In genomic region chr16:60318486-60318885, GRCh38 we compare ENCODE assay signal across 35 cellular contexts.
"Had no signal": no experiment of that assay in that cellular context is flagged by ENCODE, and none has a peak within 500 bp of the region (broad histone marks: within the 10 kb centered on the region; RNA-seq: fewer than 3 reads in every experiment).

No MANE protein-coding gene starts in this region.

- ATAC-seq: activated CD8-positive, alpha-beta T cell treated with anti-CD3 and anti-CD28 coated beads for 36 hours; activated naive CD4-positive, alpha-beta T cell treated with anti-CD3 and anti-CD28 coated beads, Interleukin-2, amount 50 U/mL, for 72 hours; activated T-cell treated with anti-CD3 and anti-CD28 coated beads, Interleukin-2, amount 50 U/mL, for 4 hours; activated T-cell treated with anti-CD3 and anti-CD28 coated beads, Interleukin-2, amount 50 U/mL, for 72 hours; activated T-helper 17 cell treated with anti-CD3 and anti-CD28 coated beads, Interleukin-2, amount 50 U/mL, for 72 hours; body of pancreas had no signal

- H3K4me3 ChIP-seq: adrenal gland, body of pancreas, cardiac muscle cell had no signal

- H3K27ac ChIP-seq: adrenal gland, body of pancreas, brain microvascular endothelial cell, cardiac muscle cell, VCaP had no signal

- FAIRE-seq: astrocyte, bronchial epithelial cell, TTC549 had no signal

- H3K27me3 ChIP-seq: adrenal gland, body of pancreas, brain microvascular endothelial cell, cardiac muscle cell had no signal

- H3K9me3 ChIP-seq: adrenal gland, body of pancreas had no signal

- DNase-seq: activated B cell treated with CpG ODN at 0.5 μM for 24 hours; activated CD4-positive, alpha-beta memory T cell treated with anti-CD3 and anti-CD28 coated beads for 36 hours; activated CD4-positive, alpha-beta T cell treated with anti-CD3 and anti-CD28 coated beads for 4 hours; activated CD4-positive, alpha-beta T cell treated with anti-CD3 and anti-CD28 coated beads, Interleukin-2, amount 10 ng/mL, durations not matched to agents 24 days and 14 days; activated CD4-positive, alpha-beta T cell treated with anti-CD3 and anti-CD28 coated beads, Interleukin-2, amount 50 U/mL, for 1 hour; activated CD4-positive, alpha-beta T cell treated with anti-CD3 and anti-CD28 coated beads, Interleukin-2, amount 50 U/mL, for 4 hours; activated CD4-positive, CD25-positive, alpha-beta regulatory T cell treated with anti-CD3 and anti-CD28 coated beads, Interleukin-2, amount 50 U/mL, for 72 hours; activated CD8-positive, alpha-beta memory T cell treated with anti-CD3 and anti-CD28 coated beads, Interleukin-2, amount 50 U/mL, for 4 hours; activated CD8-positive, alpha-beta T cell treated with anti-CD3 and anti-CD28 coated beads for 36 hours; activated effector memory CD4-positive, alpha-beta T cell treated with anti-CD3 and anti-CD28 coated beads, Interleukin-2, amount 50 U/mL, for 16 hours; activated gamma-delta T cell treated with Interleukin-2 at 50 U/mL for 16 hours; activated naive CD4-positive, alpha-beta T cell; activated naive CD4-positive, alpha-beta T cell treated with anti-CD3 and anti-CD28 coated beads for 36 hours; activated naive CD4-positive, alpha-beta T cell treated with anti-CD3 and anti-CD28 coated beads, Interleukin-2, amount 50 U/mL, for 16 hours; activated naive CD8-positive, alpha-beta T cell treated with anti-CD3 and anti-CD28 coated beads for 36 hours; activated T-cell treated with anti-CD3 and anti-CD28 coated beads for 4 hours; activated T-cell treated with anti-CD3 and anti-CD28 coated beads, Interleukin-2, amount 50 U/mL, for 1 hour; activated T-cell treated with anti-CD3 and anti-CD28 coated beads, Interleukin-2, amount 50 U/mL, for 4 hours; activated T-cell treated with anti-CD3 and anti-CD28 coated beads, Interleukin-2, amount 50 U/mL, for 72 hours; adrenal gland; amniotic stem cell; aorta; body of pancreas; brain microvascular endothelial cell; caudate nucleus; T-helper 1 cell; T-helper 2 cell; T-helper 9 cell had no signal

- H3K4me1 ChIP-seq: adrenal gland, body of pancreas had no signal

- H3K36me3 ChIP-seq: adrenal gland, brain microvascular endothelial cell, cardiac muscle cell had no signal
